11 cellular contexts compared by ENCODE assay signal in the genomic region with DNA sequence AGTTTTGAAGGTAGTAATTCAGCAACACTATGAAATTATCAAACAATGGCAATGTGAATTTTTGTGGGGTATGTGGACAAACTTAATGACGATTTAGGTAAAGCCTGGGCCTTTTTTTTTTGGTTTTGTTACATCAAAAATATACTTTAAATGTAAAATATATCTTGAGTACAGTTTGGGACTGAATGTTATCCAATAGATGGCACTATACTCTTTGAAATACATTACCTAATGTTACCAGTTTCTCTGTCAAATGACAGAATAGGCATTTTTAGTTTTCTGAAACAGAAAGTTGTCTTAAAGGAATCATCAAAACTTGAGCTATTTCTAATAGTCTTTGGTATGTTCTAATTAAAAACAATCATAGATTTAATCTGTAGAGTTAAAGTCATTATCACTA.
DNase-seq lines count a peak whose midpoint lies in the region; ATAC-seq, FAIRE-seq and TF ChIP-seq lines count a peak whose summit lies in the region.
"Had no signal": no experiment of that assay in that cellular context is flagged by ENCODE, and none has a peak within 500 bp of the region (broad histone marks: within the 10 kb centered on the region; RNA-seq: fewer than 3 reads in every experiment).

No MANE protein-coding gene starts in this region.

- FAIRE-seq in D721Med (lab: Jason Lieb, UNC) = peak; percentile 61

- CTCF ChIA-PET in RWPE1 (lab: Yijun Ruan, JAX) = interaction anchor here (0.6 to 0.7 kb wide), 3 partner anchors 58 to 1893 kb away, joined by 3 read pairs; no protein-coding TSS in a partner anchor

- H3K4me3 ChIP-seq in mucosa of descending colon = no peak overlapping the region

- H3K27ac ChIP-seq in RWPE1 = no peak overlapping the region

- DNase-seq in D721Med (ENCODE audit: insufficient read length, low spot score) (no peak), HCEC 1CT (peak; percentile 37), RWPE1 (ENCODE audit: low spot score) (peak; percentile 2), glomerular visceral epithelial cell (ENCODE audit: extremely low spot score) (peak; percentile 9), mucosa of descending colon (no peak), T1000 (lab: John Stamatoyannopoulos, UW) (no peak), HT-29 (ENCODE audit: low spot score) (no peak)
- DNase-seq: GF-D8, glutamatergic neuron, SHP77 had no signal

- H3K4me1 ChIP-seq in mucosa of descending colon (ENCODE audit: low read depth) = no peaks in the 10 kb centered on the region

- POLR2A ChIA-PET in RWPE1 (lab: Yijun Ruan, JAX; ENCODE audit: low non-redundant PET) = no interaction called here

- TF ChIP-seq CTCF in D721Med (IDR thresholded peaks at IDR 0.05; ENCODE audit: insufficient read depth, missing control alignments) (peak; percentile 43), RWPE1 (conservative IDR thresholded peaks at IDR 0.05; ENCODE audit: low read depth) (peak; percentile 35), mucosa of descending colon (IDR thresholded peaks at IDR 0.05) (no peak)

- H3K36me3 ChIP-seq in mucosa of descending colon (ENCODE audit: low read depth) = no peaks in the 10 kb centered on the region

- ATAC-seq in HG02981 (IDR thresholded peaks at IDR 0.05; ENCODE audit: unreplicated experiment) (no peak), mucosa of descending colon (no peak)

- H3K9me3 ChIP-seq in mucosa of descending colon = no peaks in the 10 kb centered on the region

- intact Hi-C loops in mucosa of descending colon (cut with DNase I, micrococcal nuclease) = no loop called here

Comparison
In these comparisons a context has a peak if more than half of its experiments do, and no peak if none do; other contexts are left out.
1. DNase-seq: peak in HCEC 1CT (single experiment), RWPE1 (single experiment) and glomerular visceral epithelial cell (single experiment); none in D721Med (single experiment), mucosa of descending colon (0 of 3), T1000 (single experiment) and HT-29 (single experiment).